ENCODE assay signal across 10 cellular contexts in the genomic region with DNA sequence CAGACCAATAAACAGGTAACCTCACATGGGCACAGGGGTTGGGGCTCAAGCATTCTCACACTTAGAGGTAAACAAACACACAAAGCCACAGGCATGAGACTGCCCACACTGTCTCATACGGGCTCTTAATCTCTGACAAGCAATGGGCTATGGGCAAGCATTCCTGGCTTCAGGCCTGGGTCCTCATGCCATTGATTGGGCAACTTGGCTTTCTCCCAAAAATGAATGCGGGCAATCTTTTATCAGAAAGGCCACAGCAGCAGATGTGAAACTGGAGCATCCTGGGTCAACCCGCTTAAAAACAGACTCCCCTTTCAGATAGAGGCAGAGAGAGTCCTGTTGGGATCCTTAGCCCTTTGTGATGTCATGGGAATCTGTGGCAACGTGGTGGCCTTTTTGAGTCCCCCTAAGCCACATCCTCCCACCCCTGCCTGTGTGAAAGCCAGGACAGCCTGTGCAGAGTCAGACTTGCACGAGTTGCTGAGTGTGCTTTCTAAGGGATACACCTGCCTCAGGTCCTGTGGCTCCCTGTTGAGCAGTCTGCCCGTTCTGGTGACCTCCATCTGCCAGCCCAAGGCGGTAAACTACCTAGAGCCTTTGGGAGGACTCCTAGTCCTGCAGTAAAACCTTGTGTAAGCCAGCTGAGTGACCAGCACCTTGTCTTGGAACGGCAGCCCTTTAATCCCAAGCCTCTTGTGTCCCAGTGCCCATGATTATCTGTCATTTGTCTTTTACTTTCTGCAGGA.
A peak's percentile ranks its signal among the peaks of the same experiment; 100 is the strongest.
DNase-seq lines count a peak whose midpoint lies in the region; ATAC-seq and TF ChIP-seq lines count a peak whose summit lies in the region.
"Had no signal": no experiment of that assay in that cellular context is flagged by ENCODE, and none has a peak within 500 bp of the region (broad histone marks: within the 10 kb centered on the region; RNA-seq: fewer than 3 reads in every experiment).

No MANE protein-coding gene starts in this region.

- H3K4me3 Mint-ChIP-seq in nephron progenitor cell: no peak overlapping the region

- H3K27ac Mint-ChIP-seq in nephron progenitor cell: peak overlapping the region; percentile 13

- peaks cover 61% of the 10 kb centered on the region for H3K9me3 Mint-ChIP-seq in nephron progenitor cell

- DNase-seq in EL (peak; percentile 2), NCI-H2029 (lab: John Stamatoyannopoulos, UW) (peak; percentile 22), cerebellar nuclear complex (lab: John Stamatoyannopoulos, UW) (peak; percentile 40 to 87), nephron progenitor cell (no peak), LoVo (ENCODE audit: low spot score) (no peak)
- DNase-seq: central memory CD4-positive, alpha-beta T cell; NCI-H510A treated with DMSO at 0.1 percent for 48 hours had no signal

- peaks cover 28% of the 10 kb centered on the region for H3K36me3 Mint-ChIP-seq in nephron progenitor cell (ENCODE audit: low read depth)

- ATAC-seq in GM19467 (IDR thresholded peaks at IDR 0.05; ENCODE audit: unreplicated experiment) (no peak), HG02884 (IDR thresholded peaks at IDR 0.05; ENCODE audit: unreplicated experiment) (no peak), HG03159 (IDR thresholded peaks at IDR 0.05; ENCODE audit: unreplicated experiment) (no peak)

- H3K4me1 Mint-ChIP-seq in nephron progenitor cell: peaks cover 28% of the 10 kb centered on the region

- H3K27me3 Mint-ChIP-seq in nephron progenitor cell (ENCODE audit: low read depth, poor library complexity): no peaks in the 10 kb centered on the region

- TF ChIP-seq CTCF in nephron progenitor cell (IDR thresholded peaks at IDR 0.05): no peak

Comparison
In these comparisons a context has a peak if more than half of its experiments do, and no peak if none do; other contexts are left out.
1. DNase-seq: peak in EL (single experiment), NCI-H2029 (single experiment) and cerebellar nuclear complex (2 of 2); none in nephron progenitor cell (single experiment) and LoVo (single experiment).